ENCODE assay signal across 31 cellular contexts in the genomic region with DNA sequence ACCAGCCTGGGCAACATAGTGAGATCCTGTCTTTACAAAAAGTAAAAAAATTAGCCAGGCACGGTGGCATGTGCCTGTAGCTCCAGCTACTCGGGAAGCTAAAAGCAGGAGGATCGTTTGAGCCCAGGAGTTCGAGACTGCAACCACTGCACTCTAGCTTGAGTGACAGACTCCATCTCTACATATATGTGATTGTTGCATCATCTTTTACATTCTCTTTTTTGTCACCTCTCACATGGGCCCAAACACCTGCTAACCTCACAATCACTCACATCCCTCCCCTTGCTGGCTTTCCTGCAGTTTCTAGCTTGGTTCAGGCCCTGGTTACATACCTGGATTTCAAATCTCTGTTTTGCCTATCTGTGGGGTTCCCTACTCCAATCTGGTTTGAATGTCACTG.
"Had no signal": no experiment of that assay in that cellular context is flagged by ENCODE, and none has a peak within 500 bp of the region (broad histone marks: within the 10 kb centered on the region; RNA-seq: fewer than 3 reads in every experiment).

No MANE protein-coding gene starts in this region.

- ATAC-seq: PC-3 had no signal

- H3K9me3 ChIP-seq: Peyer's patch, SJSA1, SK-N-SH had no signal

- H3K27ac ChIP-seq: Peyer's patch, SJSA1 had no signal

- H3K4me2 ChIP-seq: SK-N-SH had no signal

- H3K4me1 ChIP-seq: Peyer's patch, SJSA1 had no signal

- DNase-seq: Karpas-422, MM.1S, MV-4-11, NCI-H1092, NCI-H1105, NCI-H1417 treated with DMSO at 0.1 percent for 48 hours, NCI-H1436 treated with DMSO at 0.1 percent for 48 hours, NCI-H1694 treated with DMSO at 0.1 percent for 48 hours, NCI-H1930, NCI-H2029 treated with DMSO at 0.1 percent for 48 hours, NCI-H2081 treated with DMSO at 0.1 percent for 48 hours, NCI-H2107, NCI-H2171, NCI-H226, NCI-H446 treated with DMSO at 0.1 percent for 48 hours, NCI-H510A, NCI-H524, NCI-H526, NCI-H69, NCI-H748 treated with DMSO at 0.1 percent for 48 hours, NCI-H82, OCI-M1, PC-3, Peyer's patch, Right ventricle myocardium superior, RPMI8226, SHP77 treated with DMSO at 0.1 percent for 48 hours, SK-N-SH, SW 1271, T-helper 1 cell had no signal

- H3K9ac ChIP-seq: SK-N-SH had no signal

- H3K27me3 ChIP-seq: Peyer's patch, SJSA1 had no signal

- H3K4me3 ChIP-seq: Peyer's patch, SJSA1 had no signal

- H3K36me3 ChIP-seq: Peyer's patch, SJSA1 had no signal
